In the genomic region with DNA sequence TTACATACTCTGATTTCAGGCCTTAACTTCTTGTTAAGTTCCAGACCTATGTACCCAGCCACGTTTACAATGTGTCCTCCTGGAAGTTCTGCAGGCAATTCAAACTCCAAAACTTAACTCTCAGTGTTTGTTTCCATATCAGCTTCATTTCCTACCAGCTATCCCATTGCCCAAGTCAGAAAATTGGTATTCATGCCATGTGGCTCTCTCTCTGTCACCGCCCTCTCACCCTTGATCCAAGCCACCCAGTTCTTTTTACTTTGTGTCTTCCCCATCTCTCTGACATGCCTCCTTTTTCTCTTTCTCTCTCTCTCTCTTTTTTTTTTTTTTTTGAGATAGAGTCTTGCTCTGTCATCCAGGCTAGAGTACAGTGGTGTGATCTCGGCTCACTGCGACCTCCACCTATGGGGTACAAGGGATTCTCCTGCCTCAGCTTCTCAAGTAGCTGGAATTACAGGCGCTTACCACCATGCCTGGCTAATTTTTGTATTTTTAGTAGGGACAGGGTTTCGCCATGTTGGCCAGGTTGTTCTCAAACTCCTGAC, we compare ENCODE assay signal across 29 cellular contexts.
"Had no signal": no experiment of that assay in that cellular context is flagged by ENCODE, and none has a peak within 500 bp of the region (broad histone marks: within the 10 kb centered on the region; RNA-seq: fewer than 3 reads in every experiment).

No MANE protein-coding gene starts in this region.

- H3K27ac Mint-ChIP-seq: activated CD4-positive, alpha-beta T cell treated with anti-CD3 and anti-CD28 coated beads for 36 hours; activated naive CD4-positive, alpha-beta T cell treated with anti-CD3 and anti-CD28 coated beads, Interleukin-2, amount 10 ng/mL, durations not matched to agents 7 days and 5 days; effector memory CD8-positive, alpha-beta T cell; immature natural killer cell; mesothelial cell of epicardium; stimulated activated effector memory CD8-positive, alpha-beta T cell treated with anti-CD3 and anti-CD28 coated beads, Interleukin-12 subunit alpha, Interleukin-12 subunit beta, amount 100 ng/mL, for 72 hours had no signal

- H2AFZ ChIP-seq: parathyroid adenoma had no signal

- H3K27me3 Mint-ChIP-seq: activated CD4-positive, alpha-beta T cell treated with anti-CD3 and anti-CD28 coated beads for 36 hours; activated naive CD4-positive, alpha-beta T cell treated with anti-CD3 and anti-CD28 coated beads, Interleukin-2, amount 10 ng/mL, durations not matched to agents 7 days and 5 days; activated naive CD8-positive, alpha-beta T cell treated with anti-CD3 and anti-CD28 coated beads, Interleukin-2, amount 10 ng/mL, durations not matched to agents 7 days and 5 days; brain; naive B cell had no signal

- H3K36me3 Mint-ChIP-seq: activated naive CD4-positive, alpha-beta T cell treated with anti-CD3 and anti-CD28 coated beads, Interleukin-2, amount 10 ng/mL, durations not matched to agents 7 days and 5 days; brain; immature natural killer cell; mesothelial cell of epicardium; stimulated activated effector memory CD8-positive, alpha-beta T cell treated with anti-CD3 and anti-CD28 coated beads, Interleukin-12 subunit alpha, Interleukin-12 subunit beta, amount 100 ng/mL, for 72 hours had no signal

- H3K36me3 ChIP-seq: ascending aorta, sigmoid colon, stomach, tibial artery, upper lobe of right lung had no signal

- ATAC-seq: activated CD4-positive, alpha-beta T cell treated with anti-CD3 and anti-CD28 coated beads for 36 hours; effector memory CD8-positive, alpha-beta T cell; left colon; stimulated activated effector memory CD8-positive, alpha-beta T cell treated with anti-CD3 and anti-CD28 coated beads, Interleukin-12 subunit alpha, Interleukin-12 subunit beta, amount 100 ng/mL, for 72 hours; upper lobe of right lung had no signal

- H3K9ac ChIP-seq: parathyroid adenoma had no signal

- H3K4me3 ChIP-seq: ascending aorta, coronary artery, psoas muscle, sigmoid colon, stomach, tibial artery, upper lobe of right lung had no signal

- H3K79me2 ChIP-seq: parathyroid adenoma had no signal

- H3K27me3 ChIP-seq: ascending aorta, sigmoid colon, stomach, tibial artery, upper lobe of right lung had no signal

- H3K9me3 ChIP-seq: ascending aorta, psoas muscle, sigmoid colon, stomach, tibial artery, upper lobe of right lung had no signal

- DNase-seq: activated CD4-positive, alpha-beta T cell treated with anti-CD3 and anti-CD28 coated beads for 36 hours; activated CD4-positive, CD25-positive, alpha-beta regulatory T cell; activated CD8-positive, alpha-beta memory T cell treated with anti-CD3 and anti-CD28 coated beads for 24 hours; activated gamma-delta T cell; activated naive CD4-positive, alpha-beta T cell treated with anti-CD3 and anti-CD28 coated beads, Interleukin-2, amount 10 ng/mL, durations not matched to agents 7 days and 5 days; activated naive CD8-positive, alpha-beta T cell treated with anti-CD3 and anti-CD28 coated beads, Interleukin-2, amount 10 ng/mL, durations not matched to agents 7 days and 5 days; effector memory CD8-positive, alpha-beta T cell; foreskin fibroblast; head of caudate nucleus; hypothalamus; immature natural killer cell; kidney; left colon; naive B cell; occipital lobe; psoas muscle; sigmoid colon; small intestine; stimulated activated CD4-positive, alpha-beta T cell treated with anti-CD3 and anti-CD28 coated beads, Interleukin-4, amount 100 ng/mL, for 24 hours; stomach; tibial artery; upper lobe of right lung had no signal

- H3K4me3 Mint-ChIP-seq: activated CD4-positive, alpha-beta T cell treated with anti-CD3 and anti-CD28 coated beads for 36 hours; activated naive CD4-positive, alpha-beta T cell treated with anti-CD3 and anti-CD28 coated beads, Interleukin-2, amount 10 ng/mL, durations not matched to agents 7 days and 5 days; activated naive CD8-positive, alpha-beta T cell treated with anti-CD3 and anti-CD28 coated beads, Interleukin-2, amount 10 ng/mL, durations not matched to agents 7 days and 5 days; brain; effector memory CD8-positive, alpha-beta T cell; immature natural killer cell; mesothelial cell of epicardium; naive B cell; neural crest cell; stimulated activated effector memory CD8-positive, alpha-beta T cell treated with anti-CD3 and anti-CD28 coated beads, Interleukin-12 subunit alpha, Interleukin-12 subunit beta, amount 100 ng/mL, for 72 hours had no signal

- H3K4me1 ChIP-seq: parathyroid adenoma had no signal

- H3K9me3 Mint-ChIP-seq: activated naive CD4-positive, alpha-beta T cell treated with anti-CD3 and anti-CD28 coated beads, Interleukin-2, amount 10 ng/mL, durations not matched to agents 7 days and 5 days; activated naive CD8-positive, alpha-beta T cell treated with anti-CD3 and anti-CD28 coated beads, Interleukin-2, amount 10 ng/mL, durations not matched to agents 7 days and 5 days; brain; effector memory CD8-positive, alpha-beta T cell; immature natural killer cell; mesothelial cell of epicardium; stimulated activated effector memory CD8-positive, alpha-beta T cell treated with anti-CD3 and anti-CD28 coated beads, Interleukin-12 subunit alpha, Interleukin-12 subunit beta, amount 100 ng/mL, for 72 hours had no signal
